11 cellular contexts compared by ENCODE assay signal in genomic region chr2:38554973-38555595, GRCh38.
DNase-seq lines count a peak whose midpoint lies in the region; ATAC-seq, FAIRE-seq and TF ChIP-seq lines count a peak whose summit lies in the region.
"Had no signal": no experiment of that assay in that cellular context is flagged by ENCODE, and none has a peak within 500 bp of the region (broad histone marks: within the 10 kb centered on the region; RNA-seq: fewer than 3 reads in every experiment).

No MANE protein-coding gene starts in this region.

- ATAC-seq in GM21717 (IDR thresholded peaks at IDR 0.05; ENCODE audit: unreplicated experiment): no peak
- ATAC-seq: gastroesophageal sphincter had no signal

- no peak for FAIRE-seq in urothelium cell line (lab: Jason Lieb, UNC)

- no peaks in the 10 kb centered on the region for H4K20me1 ChIP-seq in KMS-11 (ENCODE audit: insufficient read depth)

- H3K9ac ChIP-seq in KMS-11: no peak overlapping the region

- H3K4me1 Mint-ChIP-seq in nephron: no peaks in the 10 kb centered on the region

- H3K4me1 ChIP-seq in KMS-11 (ENCODE audit: low read depth, poor library complexity, severe bottlenecking): peaks cover 8% of the 10 kb centered on the region

- H3K27me3 Mint-ChIP-seq in nephron (ENCODE audit: low read depth): no peaks in the 10 kb centered on the region

- TF ChIP-seq CTCF in KMS-11 (conservative IDR thresholded peaks at IDR 0.05; ENCODE audit: low read depth, low read length) (peak; percentile 71), cardiac fibroblast (IDR thresholded peaks at IDR 0.05; ENCODE audit: low read depth, low read length) (peak; percentile 51), nephron (IDR thresholded peaks at IDR 0.05; ENCODE audit: unreplicated experiment in 3 of 3) (peak; percentile 25 to 42 (median 34))

- H3K4me3 ChIP-seq in KMS-11 (IDR thresholded peaks at IDR 0.05; ENCODE audit: insufficient read depth, low read depth, low read length): no peak overlapping the region
- no peak overlapping the region for H3K4me3 ChIP-seq in cardiac fibroblast (replicated peaks in 1 of 2; ENCODE audit: low read depth in 2 of 2, low read length in 2 of 2)
- H3K4me3 ChIP-seq: gastroesophageal sphincter had no signal

- H3K27ac Mint-ChIP-seq in nephron: no peak overlapping the region

- no peak overlapping the region for H3K27ac ChIP-seq in KMS-11
- H3K27ac ChIP-seq: gastroesophageal sphincter had no signal

- H3K36me3 ChIP-seq in KMS-11 (ENCODE audit: insufficient read depth): no peaks in the 10 kb centered on the region

- H3K4me2 ChIP-seq in KMS-11: no peak overlapping the region

- no peak overlapping the region for H3K4me3 Mint-ChIP-seq in nephron

- H2AFZ ChIP-seq in KMS-11 (ENCODE audit: low read depth): no peak overlapping the region

- no peaks in the 10 kb centered on the region for H3K9me3 Mint-ChIP-seq in nephron

- H3K79me2 ChIP-seq in KMS-11 (ENCODE audit: insufficient read depth, low read depth): no peaks in the 10 kb centered on the region

- H3K27me3 ChIP-seq in KMS-11 (ENCODE audit: insufficient read depth, low read depth): no peaks in the 10 kb centered on the region
- H3K27me3 ChIP-seq: gastroesophageal sphincter had no signal

- peaks cover 41% of the 10 kb centered on the region for H3K36me3 Mint-ChIP-seq in nephron (ENCODE audit: low read depth)

- DNase-seq in ELR (ENCODE audit: low read depth) (peak; percentile 61), cardiac fibroblast (ENCODE audit: low read depth in 2 of 2) (peak; percentile 35 to 51), NCI-H1417 (lab: John Stamatoyannopoulos, UW) (no peak), urothelium cell line (ENCODE audit: low spot score) (no peak)
- no peak for DNase-seq in activated CD4-positive, alpha-beta T cell treated with anti-CD3 and anti-CD28 coated beads for 1 hour
- DNase-seq: NCI-H2107; stimulated activated CD4-positive, alpha-beta T cell treated with anti-CD3 and anti-CD28 coated beads, Interleukin-12 subunit alpha, Interleukin-12 subunit beta, amount 100 ng/mL, for 4 hours had no signal

Comparison
In these comparisons a context has a peak if more than half of its experiments do, and no peak if none do; other contexts are left out.
1. DNase-seq: peak in ELR (single experiment) and cardiac fibroblast (2 of 2); none in NCI-H1417 (0 of 3), urothelium cell line (single experiment) and activated CD4-positive, alpha-beta T cell treated with anti-CD3 and anti-CD28 coated beads for 1 hour (single experiment).
2. Peak in every context shown above with its lines, with median percentiles within 50 percentile points of each other: CTCF ChIP-seq.